ENCODE assay signal across 27 cellular contexts in genomic region chr13:113041293-113041690, GRCh38.
DNase-seq lines count a peak whose midpoint lies in the region; ATAC-seq, FAIRE-seq and TF ChIP-seq lines count a peak whose summit lies in the region.
"Had no signal": no experiment of that assay in that cellular context is flagged by ENCODE, and none has a peak within 500 bp of the region (broad histone marks: within the 10 kb centered on the region; RNA-seq: fewer than 3 reads in every experiment).

No MANE protein-coding gene starts in this region.

- DNase-seq in caudate nucleus (lab: John Stamatoyannopoulos, UW) (peak in 58 of 61 donors; percentile 25 to 93 (median 74)), midbrain (lab: John Stamatoyannopoulos, UW) (peak; percentile 80), NCI-H1436 (lab: John Stamatoyannopoulos, UW) (no peak), germinal center (ENCODE audit: low spot score) (no peak), RCC 7860 (ENCODE audit: low spot score) (no peak)
- DNase-seq: ACHN; activated B cell treated with CpG ODN at 0.5 μM for 24 hours; activated CD8-positive, alpha-beta memory T cell treated with anti-CD3 and anti-CD28 coated beads, Interleukin-2, amount 50 U/mL, for 4 hours; Calu3; effector CD4-positive, alpha-beta T cell; immature natural killer cell; left ventricle myocardium inferior; mucosa of descending colon; NCI-H1048; NCI-H1930; NCI-H226; NCI-H748 treated with DMSO at 0.1 percent for 48 hours; T-helper 9 cell; uterus had no signal

- TF ChIP-seq EP300 in Ishikawa (IDR thresholded peaks at IDR 0.05; ENCODE audit: borderline replicate concordance) = no peak

- no peak for ATAC-seq in GM18870 (IDR thresholded peaks at IDR 0.05; ENCODE audit: unreplicated experiment)
- ATAC-seq: activated T-helper 17 cell treated with anti-CD3 and anti-CD28 coated beads, Interleukin-2, amount 50 U/mL, for 72 hours; HCT116; mucosa of descending colon; Right ventricle myocardium inferior had no signal

- no peak overlapping the region for H3K9ac ChIP-seq in skeletal muscle satellite cell (ENCODE audit: low read depth, low read length)
- H3K9ac ChIP-seq: BLaER1 had no signal

- FAIRE-seq in RCC 7860 (lab: Jason Lieb, UNC) = no peak

- no peak for TF ChIP-seq RAD21 in Ishikawa (IDR thresholded peaks at IDR 0.05; ENCODE audit: low read depth)

- H3K4me1 ChIP-seq in skeletal muscle satellite cell (ENCODE audit: control insufficient read depth, insufficient read depth, low read length) = peaks cover 30% of the 10 kb centered on the region
- H3K4me1 ChIP-seq: suprapubic skin, uterus had no signal

- no peaks in the 10 kb centered on the region for H3K36me3 ChIP-seq in skeletal muscle satellite cell (ENCODE audit: insufficient read depth, low read length)
- H3K36me3 ChIP-seq: BLaER1, uterus had no signal

- H3K27ac ChIP-seq in caudate nucleus (ENCODE audit: low read depth, low read length) = peak overlapping the region; percentile 78
- H3K27ac ChIP-seq: BLaER1, left ventricle myocardium inferior, suprapubic skin, uterus had no signal

- no peaks in the 10 kb centered on the region for H3K9me3 ChIP-seq in skeletal muscle satellite cell (replicated peaks; ENCODE audit: low read length)
- H3K9me3 ChIP-seq: BLaER1, left ventricle myocardium inferior, mucosa of descending colon, suprapubic skin, uterus had no signal

- peak overlapping the region; percentile 46 for H3K4me2 ChIP-seq in skeletal muscle satellite cell (ENCODE audit: low read length)
- H3K4me2 ChIP-seq: BLaER1 had no signal

- no peaks in the 10 kb centered on the region for H3K27me3 ChIP-seq in skeletal muscle satellite cell (ENCODE audit: control insufficient read depth, insufficient read depth, low read length)
- H3K27me3 ChIP-seq: BLaER1, uterus had no signal

- no peak overlapping the region for H3K4me3 ChIP-seq in skeletal muscle satellite cell (ENCODE audit: low read length)
- H3K4me3 ChIP-seq: BLaER1, left ventricle myocardium inferior, mucosa of descending colon, suprapubic skin, uterus had no signal

TF ChIP-seq in Ishikawa, 13 proteins besides CTCF, POLR2A, EP300 and RAD21:
- no peak for TF ChIP-seq CREB1 (IDR thresholded peaks at IDR 0.05; ENCODE audit: low read depth)
- peak; percentile 57 for TF ChIP-seq USF1 (IDR thresholded peaks at IDR 0.05)

Comparison
In these comparisons a context has a peak if more than half of its experiments do, and no peak if none do; other contexts are left out.
1. DNase-seq: peak in caudate nucleus (58 of 61) and midbrain (single experiment); none in NCI-H1436 (single experiment), germinal center (single experiment) and RCC 7860 (single experiment).